In the genomic region with DNA sequence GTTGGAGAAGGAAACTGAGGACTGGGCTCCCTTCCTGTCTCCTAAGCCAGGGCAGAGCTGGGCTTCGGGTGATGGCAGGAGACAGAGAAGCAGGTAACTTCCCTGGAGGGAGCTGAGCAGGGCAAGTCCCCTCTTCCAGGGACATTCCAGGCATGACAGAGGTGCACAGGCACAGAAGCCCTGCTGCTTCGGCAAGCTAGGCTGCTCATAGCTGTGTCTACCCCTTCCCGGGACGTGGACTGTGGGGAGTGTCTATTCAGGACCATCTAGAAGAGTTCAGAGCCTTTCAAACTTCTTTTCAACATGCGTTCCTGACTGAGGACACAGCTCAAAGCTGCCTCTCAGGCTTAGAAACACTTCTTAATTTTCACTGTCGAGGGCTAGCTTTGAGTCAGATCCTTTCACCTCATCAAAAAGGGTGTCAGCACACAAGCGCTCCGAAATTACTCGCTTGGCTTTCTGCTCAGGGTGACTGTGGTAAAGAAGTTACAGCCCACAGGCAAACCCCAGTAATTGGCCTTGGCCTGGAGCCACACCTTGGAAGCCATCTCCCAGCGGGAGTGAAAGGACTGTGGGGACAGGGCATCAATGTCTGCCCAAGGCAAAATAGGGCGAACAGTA, we compare ENCODE assay signal across 9 cellular contexts.
DNase-seq lines count a peak whose midpoint lies in the region; ATAC-seq and TF ChIP-seq lines count a peak whose summit lies in the region.
"Had no signal": no experiment of that assay in that cellular context is flagged by ENCODE, and none has a peak within 500 bp of the region (broad histone marks: within the 10 kb centered on the region; RNA-seq: fewer than 3 reads in every experiment).

No MANE protein-coding gene starts in this region.

- no peak for TF ChIP-seq CTCF in foreskin fibroblast (IDR thresholded peaks at IDR 0.05; ENCODE audit: low read depth, low read length)

- no peak overlapping the region for H3K27ac ChIP-seq in CD4-positive, alpha-beta memory T cell (ENCODE audit: low read depth, low read length)

- H3K9ac ChIP-seq in skeletal muscle satellite cell (ENCODE audit: low read depth, low read length) = peak overlapping the region; percentile 77

- peak overlapping the region; percentile 57 to 82 (median 68) for H3K4me3 Mint-ChIP-seq in CD4-positive, alpha-beta memory T cell

- CTCF ChIA-PET in CD4-positive, alpha-beta memory T cell (lab: Charles Lee; ENCODE audit: partially characterized antibody) = interaction anchor here (0.9 to 8.9 kb wide), 8 partner anchors 9 to 524 kb away, joined by 3 to 233 read pairs (median 6); partner anchors contain the start of gene IL6

- peaks cover 6 to 18% of the 10 kb centered on the region in 2 donors for H3K27me3 Mint-ChIP-seq in CD4-positive, alpha-beta memory T cell

- H3K27me3 ChIP-seq in CD4-positive, alpha-beta memory T cell (ENCODE audit: insufficient read depth, low read length) = no peaks in the 10 kb centered on the region
- H3K27me3 ChIP-seq in skeletal muscle satellite cell (ENCODE audit: control insufficient read depth, insufficient read depth, low read length) = no peaks in the 10 kb centered on the region

- H3K4me2 ChIP-seq in skeletal muscle satellite cell (ENCODE audit: low read length) = no peak overlapping the region

- H3K27ac Mint-ChIP-seq in CD4-positive, alpha-beta memory T cell = peak overlapping the region in 1 of 7 donors; percentile 19

- intact Hi-C loops in CD4-positive, alpha-beta memory T cell (cut with micrococcal nuclease) = no loop called here

- H3K36me3 Mint-ChIP-seq in CD4-positive, alpha-beta memory T cell = no peaks in the 10 kb centered on the region

- ATAC-seq in GM19452 (IDR thresholded peaks at IDR 0.05; ENCODE audit: unreplicated experiment) = peak; percentile 44

- peaks cover 30 to 53% (median 41%) of the 10 kb centered on the region in 4 donors for H3K4me1 Mint-ChIP-seq in CD4-positive, alpha-beta memory T cell

- H3K4me3 ChIP-seq in CD4-positive, alpha-beta memory T cell (ENCODE audit: low read length in 2 of 2) = peak overlapping the region; percentile 23 to 33
- H3K4me3 ChIP-seq in skeletal muscle satellite cell (ENCODE audit: low read length) (no peak overlapping the region), foreskin fibroblast (ENCODE audit: low read depth in 1 of 2, low read length in 2 of 2) (no peak overlapping the region)
- H3K4me3 ChIP-seq: HAP-1 had no signal

- POLR2A ChIA-PET in CD4-positive, alpha-beta memory T cell (lab: Charles Lee; ENCODE audit: partially characterized antibody) = no interaction called here

- H3K9me3 Mint-ChIP-seq in CD4-positive, alpha-beta memory T cell = no peaks in the 10 kb centered on the region

- no peak for DNase-seq in CD4-positive, alpha-beta memory T cell
- DNase-seq in NCI-H146 (lab: John Stamatoyannopoulos, UW) = peak; percentile 75
- DNase-seq in dermis blood vessel endothelial cell = peak; percentile 48
- no peak for DNase-seq in Kasumi-1 (lab: John Stamatoyannopoulos, UW)
- no peak for DNase-seq in foreskin fibroblast
- DNase-seq in amniotic stem cell (lab: John Stamatoyannopoulos, UW) = no peak

- H3K36me3 ChIP-seq in CD4-positive, alpha-beta memory T cell (ENCODE audit: insufficient read depth, low read length) = no peaks in the 10 kb centered on the region
- H3K36me3 ChIP-seq in skeletal muscle satellite cell (ENCODE audit: insufficient read depth, low read length) = no peaks in the 10 kb centered on the region
- H3K36me3 ChIP-seq: HAP-1 had no signal

- H3K4me1 ChIP-seq in CD4-positive, alpha-beta memory T cell (ENCODE audit: insufficient read depth, low read length) = peaks cover 45% of the 10 kb centered on the region
- peaks cover 55% of the 10 kb centered on the region for H3K4me1 ChIP-seq in skeletal muscle satellite cell (ENCODE audit: control insufficient read depth, insufficient read depth, low read length)

- H3K9me3 ChIP-seq in CD4-positive, alpha-beta memory T cell (ENCODE audit: control insufficient read depth in 1 of 2, low read length in 2 of 2) = no peaks in the 10 kb centered on the region
- no peaks in the 10 kb centered on the region for H3K9me3 ChIP-seq in skeletal muscle satellite cell (replicated peaks; ENCODE audit: low read length)
- H3K9me3 ChIP-seq: HAP-1 had no signal

Comparison
In these comparisons a context has a peak if more than half of its experiments do, and no peak if none do; other contexts are left out.
1. DNase-seq: peak in NCI-H146 (single experiment) and dermis blood vessel endothelial cell (single experiment); none in CD4-positive, alpha-beta memory T cell (0 of 5), Kasumi-1 (0 of 2), foreskin fibroblast (0 of 2) and amniotic stem cell (single experiment).
2. H3K4me3 ChIP-seq: peak in CD4-positive, alpha-beta memory T cell (2 of 2); none in skeletal muscle satellite cell (single experiment) and foreskin fibroblast (0 of 2).